ENCODE assay signal across 7 cellular contexts in genomic region chr7:1742555-1743303, GRCh38.
DNase-seq lines count a peak whose midpoint lies in the region; ATAC-seq and TF ChIP-seq lines count a peak whose summit lies in the region.

No MANE protein-coding gene starts in this region.

- POLR2A ChIA-PET in GM10248 (lab: Yijun Ruan, JAX) = no interaction called here

- H3K27me3 ChIP-seq in tibial artery = peaks cover 0 to 53% of the 10 kb centered on the region in 2 donors

- no peaks in the 10 kb centered on the region for H3K9me3 ChIP-seq in tibial artery

- intact Hi-C loops in tibial artery (cut with DNase I; ENCODE audit: low total_unique reads) = no loop called here

- ATAC-seq in HG03442 (IDR thresholded peaks at IDR 0.05; ENCODE audit: unreplicated experiment) = no peak

- H3K4me1 ChIP-seq in tibial artery = peaks cover 0 to 7% (median 4%) of the 10 kb centered on the region in 4 donors

- TF ChIP-seq POLR2A in NB4 (IDR thresholded peaks at IDR 0.05; ENCODE audit: extremely low read depth, insufficient read length) = peak; percentile 40

- DNase-seq in GM10248 (ENCODE audit: extremely low spot score) (peak; percentile 74), NB4 (ENCODE audit: low read depth) (peak; percentile 78), activated gamma-delta T cell treated with Interleukin-2 at 50 U/mL for 16 hours (peak; percentile 47), left kidney (ENCODE audit: low read depth, low spot score) (peak; percentile 77), OCI-M2 (lab: John Stamatoyannopoulos, UW; ENCODE audit: unreplicated experiment) (no peak), tibial artery (no peak)

- CTCF ChIA-PET in GM10248 (lab: Yijun Ruan, JAX) = no interaction called here

- H3K4me3 ChIP-seq in NB4 (ENCODE audit: low read depth, low read length) (peak overlapping the region; percentile 86), tibial artery (no peak overlapping the region)

- TF ChIP-seq CTCF in GM10248 (IDR thresholded peaks at IDR 0.05; ENCODE audit: control extremely low read depth, extremely low read depth, low read depth, missing control alignments) (no peak), NB4 (IDR thresholded peaks at IDR 0.05; ENCODE audit: low read depth, low read length) (no peak), tibial artery (IDR thresholded peaks at IDR 0.05) (no peak)

- H3K27ac ChIP-seq in tibial artery = no peak overlapping the region

- H3K36me3 ChIP-seq in tibial artery = no peaks in the 10 kb centered on the region

Comparison
In these comparisons a context has a peak if more than half of its experiments do, and no peak if none do; other contexts are left out.
1. DNase-seq: peak in GM10248 (single experiment), NB4 (single experiment), activated gamma-delta T cell treated with Interleukin-2 at 50 U/mL for 16 hours (single experiment) and left kidney (single experiment); none in OCI-M2 (single experiment) and tibial artery (0 of 2).